ENCODE assay signal across 1 cellular context in the genomic region with DNA sequence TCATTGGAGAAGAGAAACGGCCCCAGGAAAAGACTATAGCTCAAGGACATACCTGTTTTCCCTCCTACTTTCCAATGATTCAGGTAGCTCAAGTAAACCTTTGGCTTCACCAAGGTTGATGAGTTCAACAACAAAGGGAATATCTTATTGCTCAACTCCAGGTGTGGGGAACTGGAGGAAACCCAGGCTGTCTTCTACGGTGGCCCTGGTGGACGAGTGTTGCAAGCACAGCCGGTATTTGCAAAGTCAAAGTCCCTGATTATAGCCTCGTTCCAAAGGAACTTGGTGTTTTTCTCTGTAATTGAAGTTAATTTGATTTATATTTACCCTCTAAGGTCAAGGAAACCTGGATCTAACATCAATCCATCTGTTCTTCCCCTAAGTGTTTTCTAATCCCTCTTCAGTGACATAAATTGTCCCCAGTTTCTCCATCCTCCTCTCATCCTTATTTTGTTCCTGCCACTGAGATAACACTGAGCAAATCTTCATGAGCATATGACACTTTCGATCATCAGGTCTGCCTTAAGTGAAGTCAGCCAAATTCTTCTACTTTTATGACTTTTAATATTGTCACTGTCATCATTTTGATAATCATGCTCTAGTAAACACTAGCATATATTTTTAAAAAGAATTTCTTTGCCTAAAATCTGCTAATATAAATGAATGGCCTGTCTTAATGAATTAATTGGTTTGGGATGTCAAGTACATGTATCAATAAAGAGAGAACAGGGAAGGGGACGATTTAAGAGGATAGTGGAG.
TF ChIP-seq lines count a peak whose summit lies in the region.

No MANE protein-coding gene starts in this region.

TF ChIP-seq in GM23338, 12 proteins besides CTCF, POLR2A, EP300 and RAD21:
- TF ChIP-seq NANOG (IDR thresholded peaks at IDR 0.05; ENCODE audit: borderline replicate concordance) = no peak
- 0 out of 2 replicates have a peak, but pooled peaks have one; percentile 23 for TF ChIP-seq ZNF462 (CRISPR knock-in tag; IDR thresholded peaks at IDR 0.05)
TF ChIP-seq in GM23338: peak in this region for 1.
